ENCODE assay signal across 1 cellular context in the genomic region with DNA sequence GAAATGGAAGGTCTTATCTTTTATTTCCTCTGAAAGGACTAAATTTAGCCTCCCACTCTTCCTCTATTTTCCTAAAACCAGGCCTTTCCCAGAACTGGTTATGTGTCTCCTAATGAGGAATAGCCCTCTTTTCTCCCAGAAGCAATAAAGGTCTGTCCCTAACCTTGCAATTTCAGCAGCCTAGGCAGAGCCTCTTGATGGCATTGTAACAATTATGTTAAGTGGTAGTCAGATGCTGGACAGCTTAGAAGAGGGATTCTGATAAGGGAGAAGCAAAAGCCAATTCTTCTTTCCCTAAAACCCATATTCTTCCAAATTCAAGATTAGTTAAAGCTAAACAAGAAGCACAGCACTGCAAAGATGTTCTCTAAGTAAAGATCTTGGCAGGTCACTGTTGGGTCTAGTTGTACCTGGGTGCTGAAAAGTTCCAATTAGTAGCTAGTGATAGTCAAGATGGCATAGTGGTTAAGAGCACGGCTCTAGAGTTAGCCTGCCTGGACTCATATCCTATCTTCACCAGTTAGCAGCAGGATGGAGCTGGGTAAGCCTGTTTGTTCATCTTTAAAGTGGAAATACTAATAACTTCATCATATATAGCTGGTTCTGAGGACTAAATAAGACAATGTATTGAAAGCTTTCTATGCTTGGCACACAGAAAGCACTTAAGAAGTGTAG.
TF ChIP-seq lines count a peak whose summit lies in the region.

No MANE protein-coding gene starts in this region.

TF ChIP-seq in GM12878, 131 proteins besides CTCF, POLR2A, EP300 and RAD21:
- TF ChIP-seq WRNIP1 (IDR thresholded peaks at IDR 0.05; ENCODE audit: borderline replicate concordance, low read depth, low read length), result no peak
- no peak for TF ChIP-seq SIX5 (IDR thresholded peaks at IDR 0.05; ENCODE audit: low read depth, low read length, severe bottlenecking)
- TF ChIP-seq POU2F2 (IDR thresholded peaks at IDR 0.05; ENCODE audit: borderline replicate concordance, low read depth, low read length), result no peak
- TF ChIP-seq ESRRA (IDR thresholded peaks at IDR 0.05; ENCODE audit: low read length), result no peak
- TF ChIP-seq JUNB (IDR thresholded peaks at IDR 0.05), result no peak
- no peak for TF ChIP-seq HDAC6 (IDR thresholded peaks at IDR 0.05; ENCODE audit: unreplicated experiment)
- no peak for TF ChIP-seq ZNF217 (IDR thresholded peaks at IDR 0.05)
- TF ChIP-seq ASH2L (IDR thresholded peaks at IDR 0.05; ENCODE audit: borderline replicate concordance, low read depth), result no peak
- no peak for TF ChIP-seq NR2C2 (IDR thresholded peaks at IDR 0.05; ENCODE audit: borderline replicate concordance, control insufficient read depth, insufficient read length, low read depth)
